ENCODE assay signal across 17 cellular contexts in genomic region chr2:212921711-212922110, GRCh38.
DNase-seq lines count a peak whose midpoint lies in the region; ATAC-seq, FAIRE-seq and TF ChIP-seq lines count a peak whose summit lies in the region.
"Had no signal": no experiment of that assay in that cellular context is flagged by ENCODE, and none has a peak within 500 bp of the region (broad histone marks: within the 10 kb centered on the region; RNA-seq: fewer than 3 reads in every experiment).

No MANE protein-coding gene starts in this region.

- CTCF ChIA-PET in HepG2 (lab: Yijun Ruan, JAX; ENCODE audit: low intra/inter-chr PET ratio, low total read pairs): no interaction called here

- no peak overlapping the region for H3K4me2 ChIP-seq in HepG2 (ENCODE audit: low read depth, low read length)
- H3K4me2 ChIP-seq: BLaER1 had no signal

- H3K9me3 ChIP-seq in HepG2 (ENCODE audit: low read length): no peaks in the 10 kb centered on the region
- H3K9me3 ChIP-seq in right lobe of liver: peaks cover 0 to 4% (median 0%) of the 10 kb centered on the region in 4 donors
- H3K9me3 ChIP-seq in RWPE2 (ENCODE audit: severe bottlenecking): peaks cover 6% of the 10 kb centered on the region
- H3K9me3 ChIP-seq in esophagus squamous epithelium: peaks cover 0 to 3% (median 0%) of the 10 kb centered on the region in 3 donors
- H3K9me3 ChIP-seq: BLaER1, HAP-1 had no signal

- TF ChIP-seq CTCF in HepG2 (CRISPR knock-in tag; IDR thresholded peaks at IDR 0.05) (no peak), right lobe of liver (IDR thresholded peaks at IDR 0.05) (no peak), RWPE2 (IDR thresholded peaks at IDR 0.05; ENCODE audit: poor library complexity, severe bottlenecking) (no peak), esophagus squamous epithelium (IDR thresholded peaks at IDR 0.05) (no peak)

- in situ Hi-C loops in HepG2 (cut with HindIII; ENCODE audit: extremely low pct_ligation_motif_present, low pct_unique_long_range_greater_than_20kb): no loop called here

- TF ChIP-seq RAD21 in HepG2 (CRISPR knock-in tag; IDR thresholded peaks at IDR 0.05): no peak

- no peaks in the 10 kb centered on the region for H3K36me3 ChIP-seq in HepG2 (replicated peaks in 1 of 2; ENCODE audit: control insufficient read depth in 1 of 2, insufficient read depth in 2 of 2, low read length in 2 of 2)
- no peaks in the 10 kb centered on the region for H3K36me3 ChIP-seq in right lobe of liver
- H3K36me3 ChIP-seq in RWPE2 (ENCODE audit: low read depth): no peaks in the 10 kb centered on the region
- H3K36me3 ChIP-seq in esophagus squamous epithelium: no peaks in the 10 kb centered on the region
- H3K36me3 ChIP-seq: BLaER1, HAP-1 had no signal

- ATAC-seq in HepG2 (no peak), right lobe of liver (no peak), RWPE2 (ENCODE audit: low read depth) (no peak)
- ATAC-seq: CD8-positive, alpha-beta T cell had no signal

- intact Hi-C loops in HepG2 (cut with micrococcal nuclease; ENCODE audit: unreplicated experiment): no loop called here
- intact Hi-C loops in right lobe of liver (cut with DNase I): no loop called here
- intact Hi-C loops in esophagus squamous epithelium (cut with DNase I): no loop called here

- H3K27me3 ChIP-seq in HepG2 (ENCODE audit: control insufficient read depth in 1 of 2, insufficient read depth in 2 of 2, low read length in 2 of 2) (no peaks in the 10 kb centered on the region), right lobe of liver (no peaks in the 10 kb centered on the region), RWPE2 (ENCODE audit: insufficient read depth, poor library complexity, severe bottlenecking) (no peaks in the 10 kb centered on the region), esophagus squamous epithelium (no peaks in the 10 kb centered on the region)
- H3K27me3 ChIP-seq: BLaER1 had no signal

- H3K27ac ChIP-seq in HepG2 (ENCODE audit: extremely low read length, insufficient read depth, low read length) (no peak overlapping the region), right lobe of liver (no peak overlapping the region), RWPE2 (ENCODE audit: poor library complexity, severe bottlenecking) (peak overlapping the region; percentile 91), esophagus squamous epithelium (peak overlapping the region in 3 of 4 donors; percentile 56 to 79 (median 76))
- H3K27ac ChIP-seq: BLaER1, C4-2B had no signal

- no peak for FAIRE-seq in HepG2 (lab: Jason Lieb, UNC)
- FAIRE-seq: G401.6, H54 had no signal

- TF ChIP-seq EP300 in HepG2 (IDR thresholded peaks at IDR 0.05; ENCODE audit: low read depth in 2 of 2, low read length in 2 of 2) (no peak), HepG2 (CRISPR knock-in tag; IDR thresholded peaks at IDR 0.05; ENCODE audit: borderline replicate concordance) (no peak)

- TF ChIP-seq POLR2A in HepG2 (IDR thresholded peaks at IDR 0.05; ENCODE audit: insufficient read depth in 1 of 2, low read depth in 2 of 2, low read length in 2 of 2) (no peak), right lobe of liver (IDR thresholded peaks at IDR 0.05) (no peak), esophagus squamous epithelium (IDR thresholded peaks at IDR 0.05) (no peak)

- H3K4me1 ChIP-seq in HepG2 (ENCODE audit: insufficient read depth, low read length): no peaks in the 10 kb centered on the region
- H3K4me1 ChIP-seq in right lobe of liver: peaks cover 0 to 4% (median 0%) of the 10 kb centered on the region in 4 donors
- peaks cover 42% of the 10 kb centered on the region for H3K4me1 ChIP-seq in RWPE2 (ENCODE audit: insufficient read depth, poor library complexity, severe bottlenecking)
- peaks cover 0 to 66% (median 3%) of the 10 kb centered on the region in 3 donors for H3K4me1 ChIP-seq in esophagus squamous epithelium
- H3K4me1 ChIP-seq: BLaER1, HAP-1 had no signal

- no peaks in the 10 kb centered on the region for H3K79me2 ChIP-seq in HepG2 (ENCODE audit: insufficient read depth, low read length)

- no peak for DNase-seq in HepG2 (ENCODE audit: low spot score)
- DNase-seq in right lobe of liver: no peak
- no peak for DNase-seq in RWPE2 (ENCODE audit: low spot score)
- DNase-seq in esophagus squamous epithelium (lab: John Stamatoyannopoulos, UW): no peak
- DNase-seq in stimulated activated naive CD4-positive, alpha-beta T cell (lab: John Stamatoyannopoulos, UW): no peak
- DNase-seq in nucleus accumbens (lab: John Stamatoyannopoulos, UW): no peak
- DNase-seq: Caco-2; CD4-positive, CD25-positive, alpha-beta regulatory T cell; CD8-positive, alpha-beta T cell; DMS153; DND-41; GOT3 had no signal

- BruUV-seq in HepG2 (replicated peaks; lab: Mats Ljungman, UMichigan): no TSS peak

- no peak overlapping the region for H3K9ac ChIP-seq in HepG2 (ENCODE audit: insufficient read depth, low read depth, low read length)
- H3K9ac ChIP-seq: BLaER1 had no signal

- POLR2A ChIA-PET in HepG2 (lab: Yijun Ruan, JAX): no interaction called here

- H4K20me1 ChIP-seq in HepG2 (ENCODE audit: insufficient read depth, low read length): no peaks in the 10 kb centered on the region
- H4K20me1 ChIP-seq: BLaER1 had no signal

- no peak overlapping the region for H2AFZ ChIP-seq in HepG2 (ENCODE audit: low read length)

- no peak overlapping the region for H3K4me3 ChIP-seq in HepG2 (replicated peaks in 1 of 3; ENCODE audit: insufficient read depth in 1 of 3, low read depth in 2 of 3, low read length in 3 of 3)
- no peak overlapping the region for H3K4me3 ChIP-seq in right lobe of liver
- H3K4me3 ChIP-seq in RWPE2 (ENCODE audit: severe bottlenecking): no peak overlapping the region
- H3K4me3 ChIP-seq in esophagus squamous epithelium: no peak overlapping the region
- H3K4me3 ChIP-seq: BLaER1, HAP-1 had no signal

TF ChIP-seq in HepG2, 621 proteins besides CTCF, POLR2A, EP300 and RAD21:
- no peak for TF ChIP-seq BCLAF1 (IDR thresholded peaks at IDR 0.05)
- 0 out of 2 replicates have a peak, but pooled peaks have one; percentile 33 for TF ChIP-seq ATF7 (IDR thresholded peaks at IDR 0.05)
- no peak for TF ChIP-seq ATF7 (CRISPR knock-in tag; IDR thresholded peaks at IDR 0.05)

Comparison
In these comparisons a context has a peak if more than half of its experiments do, and no peak if none do; other contexts are left out.
1. H3K27ac ChIP-seq: peak in RWPE2 (single experiment) and esophagus squamous epithelium (3 of 4); none in HepG2 (single experiment) and right lobe of liver (0 of 3).